Comparison of ENCODE assay signal across 8 cellular contexts in the genomic region with DNA sequence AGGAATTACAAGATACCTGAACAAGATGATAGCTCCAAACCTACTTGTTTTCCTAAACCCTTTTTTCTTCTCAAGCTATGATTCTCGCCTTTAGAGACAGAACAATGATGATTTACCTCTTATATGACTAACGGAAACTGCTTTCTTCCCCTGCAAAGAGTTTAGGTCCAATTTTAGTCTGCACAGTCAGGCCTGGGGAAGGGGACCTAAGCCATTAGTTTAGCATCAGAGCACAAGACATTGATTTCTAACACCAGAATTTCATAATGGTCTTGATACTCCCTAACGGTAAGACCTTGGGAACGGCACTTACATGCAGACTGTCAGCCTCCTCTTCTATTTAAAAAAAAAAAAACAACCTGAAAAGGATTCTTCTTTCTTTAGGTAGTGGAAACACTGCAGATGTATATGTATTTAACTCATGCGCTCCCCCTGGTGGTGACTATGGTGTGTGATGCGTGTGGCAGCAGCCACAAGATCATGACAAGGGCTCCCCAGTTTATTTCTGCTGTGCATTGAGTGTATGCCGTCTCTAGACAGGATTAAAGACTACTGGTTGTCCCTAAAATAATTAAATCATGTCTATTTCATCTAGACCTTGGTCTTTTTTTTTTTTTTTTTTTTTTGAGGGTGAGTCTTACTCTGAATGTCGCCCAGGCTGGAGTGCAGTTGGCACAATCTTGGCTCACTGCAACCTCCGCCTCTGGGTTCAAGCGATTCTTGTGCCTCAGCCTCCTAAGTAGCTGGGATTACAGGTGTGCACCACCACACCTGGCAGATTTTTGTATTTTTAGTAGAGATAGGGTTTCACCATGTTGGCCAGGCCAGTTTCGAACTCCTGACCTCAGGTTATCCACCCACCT. TPM values are rescaled to one million over a fixed set of nuclear protein-coding genes. Genes with fewer than 3 reads are reported as not detected.
A peak's percentile ranks its signal among the peaks of the same experiment; 100 is the strongest.
DNase-seq lines count a peak whose midpoint lies in the region; ATAC-seq and TF ChIP-seq lines count a peak whose summit lies in the region.

No MANE protein-coding gene starts in this region.

- no peak overlapping the region for H3K27ac ChIP-seq in VCaP

- DNase-seq in A172 (ENCODE audit: low spot score) (peak; percentile 51), GM20000 (ENCODE audit: low spot score) (peak; percentile 92), NCI-H2227 treated with DMSO at 0.1 percent for 48 hours (lab: John Stamatoyannopoulos, UW) (peak; percentile 84), T47D (ENCODE audit: low read depth in 1 of 2, low spot score in 1 of 2) (peak; percentile 75 to 77), islet precursor cell (peak; percentile 82)
- DNase-seq in stimulated activated CD4-positive, alpha-beta T cell treated with anti-CD3 and anti-CD28 coated beads, Interleukin-15, amount 100 ng/mL, for 48 hours (ENCODE audit: low read depth in 2 of 2), result peak; percentile 80 to 87

- no peak for ATAC-seq in GM21737 (IDR thresholded peaks at IDR 0.05; ENCODE audit: unreplicated experiment)

- in situ Hi-C loops in T47D (cut with HindIII; ENCODE audit: low pct_unique_long_range_greater_than_20kb, low sequenced_read_pairs), result no loop called here

- peak; percentile 88 for TF ChIP-seq CTCF in GM20000 (IDR thresholded peaks at IDR 0.05; ENCODE audit: extremely low read depth, missing control alignments)
- peak; percentile 86 for TF ChIP-seq CTCF in VCaP (conservative IDR thresholded peaks at IDR 0.05)

RNA-seq across cellular contexts. Expression of a gene that starts 37.3 kb away (rescaled TPM):
- total RNA-seq in A172 (2014; rRNA removed; shearing (Covaris generic)), result 30.3 and 30.6 TPM in 2 replicates

RNA-seq across cellular contexts. Expression of a gene that starts 50.2 kb away (rescaled TPM):
- total RNA-seq in A172 (2014; rRNA removed; shearing (Covaris generic)), result 7.6 and 8.8 TPM in 2 replicates

RNA-seq across cellular contexts. Expression of a gene that starts 57.2 kb away (rescaled TPM):
- total RNA-seq in A172 (2014; rRNA removed; shearing (Covaris generic)), result 1.8 and 3.5 TPM in 2 replicates
